17 cellular contexts compared by ENCODE assay signal in genomic region chr3:50167782-50168317, GRCh38. TPM values are rescaled to one million over a fixed set of nuclear protein-coding genes. Genes with fewer than 3 reads are reported as not detected.
DNase-seq lines count a peak whose midpoint lies in the region; ATAC-seq, FAIRE-seq and TF ChIP-seq lines count a peak whose summit lies in the region.
"Had no signal": no experiment of that assay in that cellular context is flagged by ENCODE, and none has a peak within 500 bp of the region (broad histone marks: within the 10 kb centered on the region; RNA-seq: fewer than 3 reads in every experiment).

No MANE protein-coding gene starts in this region.

- no peak overlapping the region for H2AFZ ChIP-seq in HepG2 (ENCODE audit: low read length)
- H2AFZ ChIP-seq in osteoblast (ENCODE audit: low read length) = no peak overlapping the region

- POLR2A ChIA-PET in HepG2 (lab: Yijun Ruan, JAX) = interaction anchor here (0.8 to 2.8 kb wide), 10 partner anchors 10 to 97 kb away, joined by 3 to 23 read pairs (median 4); no protein-coding TSS in a partner anchor

- peak overlapping the region; percentile 38 for H3K27ac Mint-ChIP-seq in endothelial cell (ENCODE audit: unreplicated experiment)

- no peak for TF ChIP-seq RAD21 in HepG2 (CRISPR knock-in tag; IDR thresholded peaks at IDR 0.05)

- peaks cover 99% of the 10 kb centered on the region for H3K4me1 ChIP-seq in HepG2 (ENCODE audit: insufficient read depth, low read length)
- peaks cover 0 to 39% (median 9%) of the 10 kb centered on the region in 4 donors for H3K4me1 ChIP-seq in right lobe of liver
- peaks cover 59% of the 10 kb centered on the region for H3K4me1 ChIP-seq in osteoblast (ENCODE audit: insufficient read depth, low read length)
- peaks cover 99% of the 10 kb centered on the region for H3K4me1 ChIP-seq in vagina

- TF ChIP-seq CTCF in HepG2 (CRISPR knock-in tag; IDR thresholded peaks at IDR 0.05) (no peak), right lobe of liver (IDR thresholded peaks at IDR 0.05) (no peak), endothelial cell (IDR thresholded peaks at IDR 0.05; ENCODE audit: unreplicated experiment) (no peak), osteoblast (IDR thresholded peaks at IDR 0.05; ENCODE audit: extremely low read depth, low read depth, low read length) (no peak), vagina (IDR thresholded peaks at IDR 0.05) (no peak), omental fat pad (IDR thresholded peaks at IDR 0.05) (no peak)

- FAIRE-seq in HepG2 (lab: Jason Lieb, UNC) = peak; percentile 67

- TF ChIP-seq EP300 in HepG2 (IDR thresholded peaks at IDR 0.05; ENCODE audit: low read depth in 2 of 2, low read length in 2 of 2) (0 out of 4 replicates have a peak, but pooled peaks of 1 of the 2 experiments have one; percentile 1), HepG2 (CRISPR knock-in tag; IDR thresholded peaks at IDR 0.05; ENCODE audit: borderline replicate concordance) (no peak)

- peaks cover 5% of the 10 kb centered on the region for H3K36me3 Mint-ChIP-seq in endothelial cell (ENCODE audit: low read depth, unreplicated experiment)

- DNase-seq in HepG2 (ENCODE audit: low spot score) (no peak), right lobe of liver (no peak), endothelial cell (ENCODE audit: low spot score) (no peak), osteoblast (ENCODE audit: insufficient read length, low spot score, missing footprints) (no peak), vagina (ENCODE audit: extremely low spot score in 2 of 2) (no peak), omental fat pad (ENCODE audit: low spot score) (no peak)
- DNase-seq: activated CD4-positive, alpha-beta T cell treated with anti-CD3 and anti-CD28 coated beads for 4 hours; activated T-cell treated with anti-CD3 and anti-CD28 coated beads, Interleukin-2, amount 50 U/mL, for 4 hours; AML-193; effector CD4-positive, alpha-beta T cell; NCI-H2171; stimulated activated CD4-positive, alpha-beta T cell treated with anti-CD3 and anti-CD28 coated beads, Interleukin-15, amount 100 ng/mL, for 24 hours; T-helper 1 cell had no signal

- H3K27me3 ChIP-seq in HepG2 (ENCODE audit: control insufficient read depth in 1 of 2, insufficient read depth in 2 of 2, low read length in 2 of 2) (no peaks in the 10 kb centered on the region), right lobe of liver (no peaks in the 10 kb centered on the region), osteoblast (ENCODE audit: insufficient read depth, low read length) (no peaks in the 10 kb centered on the region), vagina (no peaks in the 10 kb centered on the region)
- H3K27me3 ChIP-seq: neutrophil had no signal

- H3K4me1 Mint-ChIP-seq in endothelial cell (ENCODE audit: unreplicated experiment) = peaks cover 42% of the 10 kb centered on the region

- WGBS in HepG2 (ENCODE audit: low lambda C conversion rate) = 64% methylated on average over 6 of the region's 7 CpGs
- 86% methylated on average over 6 of the region's 7 CpGs for WGBS in right lobe of liver (ENCODE audit: insufficient coverage, low coverage, low lambda C conversion rate, missing lambda C conversion rate)

- BruUV-seq in HepG2 (replicated peaks; lab: Mats Ljungman, UMichigan) = no TSS peak

- in situ Hi-C loops in HepG2 (cut with HindIII; ENCODE audit: extremely low pct_ligation_motif_present, low pct_unique_long_range_greater_than_20kb) = no loop called here

- peak; percentile 5; the same call in 2 of the 3 replicates for ATAC-seq in HepG2
- ATAC-seq in right lobe of liver = no peak
- no peak for ATAC-seq in HG03457 (IDR thresholded peaks at IDR 0.05; ENCODE audit: unreplicated experiment)
- no peak for ATAC-seq in HG03442 (IDR thresholded peaks at IDR 0.05; ENCODE audit: unreplicated experiment)
- no peak for ATAC-seq in omental fat pad (ENCODE audit: low FRiP score)
- ATAC-seq: activated T-cell treated with anti-CD3 and anti-CD28 coated beads, Interleukin-2, amount 50 U/mL, for 4 hours had no signal

- no peaks in the 10 kb centered on the region for H3K36me3 ChIP-seq in HepG2 (replicated peaks in 1 of 2; ENCODE audit: control insufficient read depth in 1 of 2, insufficient read depth in 2 of 2, low read length in 2 of 2)
- H3K36me3 ChIP-seq in right lobe of liver = no peaks in the 10 kb centered on the region
- H3K36me3 ChIP-seq in osteoblast (ENCODE audit: insufficient read depth, low read length) = no peaks in the 10 kb centered on the region
- no peaks in the 10 kb centered on the region for H3K36me3 ChIP-seq in vagina
- H3K36me3 ChIP-seq: neutrophil had no signal

- no peak overlapping the region for H3K4me3 Mint-ChIP-seq in endothelial cell (ENCODE audit: unreplicated experiment)
- H3K4me3 Mint-ChIP-seq: activated T-cell treated with anti-CD3 and anti-CD28 coated beads, Interleukin-2, amount 50 U/mL, for 4 hours had no signal

- peaks cover 4% of the 10 kb centered on the region for H3K27me3 Mint-ChIP-seq in endothelial cell (ENCODE audit: unreplicated experiment)

- TF ChIP-seq POLR2A in HepG2 (IDR thresholded peaks at IDR 0.05; ENCODE audit: insufficient read depth in 1 of 2, low read depth in 2 of 2, low read length in 2 of 2) (no peak), right lobe of liver (IDR thresholded peaks at IDR 0.05) (no peak), vagina (IDR thresholded peaks at IDR 0.05) (no peak)

- CTCF ChIA-PET in HepG2 (lab: Yijun Ruan, JAX; ENCODE audit: low intra/inter-chr PET ratio, low total read pairs) = no interaction called here

- H3K4me2 ChIP-seq in HepG2 (ENCODE audit: low read depth, low read length) = peak overlapping the region; percentile 45
- no peak overlapping the region for H3K4me2 ChIP-seq in osteoblast (ENCODE audit: insufficient read depth, low read length)

- H3K9me3 Mint-ChIP-seq in endothelial cell (ENCODE audit: unreplicated experiment) = no peaks in the 10 kb centered on the region
- H3K9me3 Mint-ChIP-seq: activated T-cell treated with anti-CD3 and anti-CD28 coated beads, Interleukin-2, amount 50 U/mL, for 4 hours had no signal

- H3K4me3 ChIP-seq in HepG2 (replicated peaks in 1 of 3; ENCODE audit: insufficient read depth in 1 of 3, low read depth in 2 of 3, low read length in 3 of 3) (no peak overlapping the region), right lobe of liver (no peak overlapping the region), osteoblast (ENCODE audit: insufficient read depth, low read length) (no peak overlapping the region), vagina (no peak overlapping the region)

- H3K79me2 ChIP-seq in HepG2 (ENCODE audit: insufficient read depth, low read length) (peaks cover 5% of the 10 kb centered on the region), osteoblast (ENCODE audit: insufficient read depth, low read length) (peaks cover 45% of the 10 kb centered on the region)

- H3K9me3 ChIP-seq in HepG2 (ENCODE audit: low read length) = no peaks in the 10 kb centered on the region
- H3K9me3 ChIP-seq in right lobe of liver = no peaks in the 10 kb centered on the region
- H3K9me3 ChIP-seq in osteoblast (ENCODE audit: low read depth, low read length) = no peaks in the 10 kb centered on the region
- no peaks in the 10 kb centered on the region for H3K9me3 ChIP-seq in vagina
- H3K9me3 ChIP-seq: neutrophil had no signal

- intact Hi-C loops in HepG2 (cut with micrococcal nuclease; ENCODE audit: unreplicated experiment) (no loop called here), right lobe of liver (cut with DNase I) (no loop called here), vagina (cut with DNase I) (no loop called here)

- H4K20me1 ChIP-seq in HepG2 (ENCODE audit: insufficient read depth, low read length) (no peaks in the 10 kb centered on the region), osteoblast (ENCODE audit: insufficient read depth, low read length) (no peaks in the 10 kb centered on the region)

- H3K9ac ChIP-seq in HepG2 (ENCODE audit: insufficient read depth, low read depth, low read length) = peak overlapping the region; percentile 4; the same call in 1 of the 2 replicates

- peak overlapping the region; percentile 66 for H3K27ac ChIP-seq in HepG2 (ENCODE audit: extremely low read length, insufficient read depth, low read length)
- H3K27ac ChIP-seq in right lobe of liver = peak overlapping the region in 1 of 3 donors; percentile 10
- H3K27ac ChIP-seq in osteoblast (ENCODE audit: low read depth, low read length) = peak overlapping the region; percentile 43
- peak overlapping the region; percentile 86 for H3K27ac ChIP-seq in vagina
- H3K27ac ChIP-seq: neutrophil had no signal

RNA-seq across cellular contexts. Expression of gene SEMA3F, which starts 12.7 kb away (rescaled TPM):
- 3.6 and 7.6 TPM in 2 replicates for total RNA-seq in HepG2 (2016; rRNA removed; fragmentation: Illumina TruSeq; extraction: Trizol)
- total RNA-seq in HepG2 (2016; cell fraction: cytosol; rRNA removed; fragmentation: Illumina TruSeq; extraction: Trizol; ENCODE audit: low read depth) = 1.5 and 1.7 TPM in 2 replicates
- total RNA-seq in HepG2 (2016; cell fraction: insoluble cytoplasmic fraction; rRNA removed; fragmentation: Illumina TruSeq; extraction: Trizol) = 3.6 and 8.8 TPM in 2 replicates
- 4.9 and 5.4 TPM in 2 replicates for total RNA-seq in HepG2 (2016; cell fraction: membrane; rRNA removed; fragmentation: Illumina TruSeq; extraction: Trizol)
- total RNA-seq in HepG2 (2016; cell fraction: nucleus; rRNA removed; fragmentation: Illumina TruSeq; extraction: Trizol) = 8.8 and 9.1 TPM in 2 replicates
- 14.8 and 17.2 TPM in 2 replicates for polyA plus RNA-seq in HepG2 (2011; rRNA removed)
- 13.5 and 13.7 TPM in 2 replicates for polyA plus RNA-seq in HepG2 (2011; cell fraction: cytosol; rRNA removed)
- polyA plus RNA-seq in HepG2 (2011; cell fraction: nucleus; rRNA removed) = 22.1 and 33.2 TPM in 2 replicates
- 9.5 and 12.9 TPM in 2 replicates for polyA plus RNA-seq in HepG2 (2012)
- 2.0 and 2.5 TPM in 2 replicates for polyA plus RNA-seq in HepG2 (2016; cell fraction: cytosol; fragmentation: Illumina TruSeq; extraction: Trizol; ENCODE audit: low read depth)
- 6.6 and 7.1 TPM in 2 replicates for polyA plus RNA-seq in HepG2 (2016; cell fraction: insoluble cytoplasmic fraction; fragmentation: Illumina TruSeq; extraction: Trizol; ENCODE audit: low read depth)
- polyA plus RNA-seq in HepG2 (2016; cell fraction: membrane; fragmentation: Illumina TruSeq; extraction: Trizol; ENCODE audit: low read depth) = 5.8 and 6.2 TPM in 2 replicates
- 22.2 and 24.9 TPM in 2 replicates for polyA plus RNA-seq in HepG2 (2016; cell fraction: nucleus; fragmentation: Illumina TruSeq; extraction: Trizol; ENCODE audit: insufficient read depth, low read depth)
- 63.3 and 65.7 TPM in 2 replicates for polyA minus RNA-seq in HepG2 (2011; rRNA and poly(A)+ RNA removed; ENCODE audit: low replicate concordance)
- 14.4 and 15.7 TPM in 2 replicates for polyA minus RNA-seq in HepG2 (2011; cell fraction: cytosol; rRNA and poly(A)+ RNA removed)
- 7.2 and 9.3 TPM in 2 replicates for polyA minus RNA-seq in HepG2 (2011; cell fraction: nucleus; rRNA and poly(A)+ RNA removed)
- total RNA-seq in right lobe of liver = 1 to 10 TPM; 1.2 to 5.9 (median 4.2) TPM
- 21.3 TPM for total RNA-seq in endothelial cell (ENCODE audit: unreplicated experiment)
- 5.1 and 16.5 TPM in 2 replicates for total RNA-seq in osteoblast
- 78.1 TPM for total RNA-seq in vagina
- total RNA-seq in omental fat pad = 10 to 100 TPM; 18.3 to 46.2 (median 33.8) TPM

RNA-seq across cellular contexts. Expression of gene GNAT1, which starts 23.6 kb away (rescaled TPM):
- total RNA-seq in HepG2 (2016; rRNA removed; fragmentation: Illumina TruSeq; extraction: Trizol) (0.15 TPM in 1 of 2 replicates, not detected in the other), right lobe of liver (under 1 TPM in 1 of 6 experiments, not detected in 5; 0.07 TPM), endothelial cell (ENCODE audit: unreplicated experiment) (0.59 TPM), osteoblast (not detected in 2 replicates), vagina (not detected), omental fat pad (1 to 10 TPM in 1 of 4 donors, not detected in 3; 1.3 TPM)
- 1.8 and 2.0 TPM in 2 replicates for total RNA-seq in HepG2 (2016; cell fraction: cytosol; rRNA removed; fragmentation: Illumina TruSeq; extraction: Trizol; ENCODE audit: low read depth)
- 0.09 and 0.28 TPM in 2 replicates for total RNA-seq in HepG2 (2016; cell fraction: insoluble cytoplasmic fraction; rRNA removed; fragmentation: Illumina TruSeq; extraction: Trizol)
- total RNA-seq in HepG2 (2016; cell fraction: membrane; rRNA removed; fragmentation: Illumina TruSeq; extraction: Trizol) = 0.87 and 1.1 TPM in 2 replicates
- total RNA-seq in HepG2 (2016; cell fraction: nucleus; rRNA removed; fragmentation: Illumina TruSeq; extraction: Trizol) = 0.25 and 0.44 TPM in 2 replicates
- 0.03 TPM in 1 of 2 replicates, not detected in the other for polyA plus RNA-seq in HepG2 (2011; rRNA removed)
- not detected in 2 replicates for polyA plus RNA-seq in HepG2 (2011; cell fraction: cytosol; rRNA removed)
- polyA plus RNA-seq in HepG2 (2011; cell fraction: nucleus; rRNA removed) = 0.14 and 0.33 TPM in 2 replicates
- polyA plus RNA-seq in HepG2 (2012) = 0.08 TPM in 1 of 2 replicates, not detected in the other
- polyA plus RNA-seq in HepG2 (2016; cell fraction: cytosol; fragmentation: Illumina TruSeq; extraction: Trizol; ENCODE audit: low read depth) = not detected in 2 replicates
- polyA plus RNA-seq in HepG2 (2016; cell fraction: insoluble cytoplasmic fraction; fragmentation: Illumina TruSeq; extraction: Trizol; ENCODE audit: low read depth) = not detected in 2 replicates
- polyA plus RNA-seq in HepG2 (2016; cell fraction: membrane; fragmentation: Illumina TruSeq; extraction: Trizol; ENCODE audit: low read depth) = not detected in 2 replicates
- polyA plus RNA-seq in HepG2 (2016; cell fraction: nucleus; fragmentation: Illumina TruSeq; extraction: Trizol; ENCODE audit: insufficient read depth, low read depth) = 0.31 TPM in 1 of 2 replicates, not detected in the other
- 0.47 and 2.3 TPM in 2 replicates for polyA minus RNA-seq in HepG2 (2011; rRNA and poly(A)+ RNA removed; ENCODE audit: low replicate concordance)
- polyA minus RNA-seq in HepG2 (2011; cell fraction: cytosol; rRNA and poly(A)+ RNA removed) = 0.26 TPM in 1 of 2 replicates, not detected in the other
- polyA minus RNA-seq in HepG2 (2011; cell fraction: nucleus; rRNA and poly(A)+ RNA removed) = 1.2 and 1.5 TPM in 2 replicates
- total RNA-seq: activated T-cell treated with anti-CD3 and anti-CD28 coated beads, Interleukin-2, amount 50 U/mL, for 4 hours; M059J had no signal

RNA-seq across cellular contexts. Expression of gene SLC38A3, which starts 37.2 kb away (rescaled TPM):
- total RNA-seq in HepG2 (2016; rRNA removed; fragmentation: Illumina TruSeq; extraction: Trizol) = 14.3 and 29.8 TPM in 2 replicates
- total RNA-seq in HepG2 (2016; cell fraction: cytosol; rRNA removed; fragmentation: Illumina TruSeq; extraction: Trizol; ENCODE audit: low read depth) = 9.4 and 12.0 TPM in 2 replicates
- total RNA-seq in HepG2 (2016; cell fraction: insoluble cytoplasmic fraction; rRNA removed; fragmentation: Illumina TruSeq; extraction: Trizol) = 14.3 and 31.3 TPM in 2 replicates
- 13.7 and 15.1 TPM in 2 replicates for total RNA-seq in HepG2 (2016; cell fraction: membrane; rRNA removed; fragmentation: Illumina TruSeq; extraction: Trizol)
- total RNA-seq in HepG2 (2016; cell fraction: nucleus; rRNA removed; fragmentation: Illumina TruSeq; extraction: Trizol) = 51.2 and 60.9 TPM in 2 replicates
- 164 and 247 TPM in 2 replicates for polyA plus RNA-seq in HepG2 (2011; rRNA removed)
- 69.6 and 77.8 TPM in 2 replicates for polyA plus RNA-seq in HepG2 (2011; cell fraction: cytosol; rRNA removed)
- 645 and 755 TPM in 2 replicates for polyA plus RNA-seq in HepG2 (2011; cell fraction: nucleus; rRNA removed)
- 101 and 126 TPM in 2 replicates for polyA plus RNA-seq in HepG2 (2012)
- 7.3 and 7.5 TPM in 2 replicates for polyA plus RNA-seq in HepG2 (2016; cell fraction: cytosol; fragmentation: Illumina TruSeq; extraction: Trizol; ENCODE audit: low read depth)
- 17.2 and 22.9 TPM in 2 replicates for polyA plus RNA-seq in HepG2 (2016; cell fraction: insoluble cytoplasmic fraction; fragmentation: Illumina TruSeq; extraction: Trizol; ENCODE audit: low read depth)
- polyA plus RNA-seq in HepG2 (2016; cell fraction: membrane; fragmentation: Illumina TruSeq; extraction: Trizol; ENCODE audit: low read depth) = 12.8 and 13.7 TPM in 2 replicates
- 146 and 148 TPM in 2 replicates for polyA plus RNA-seq in HepG2 (2016; cell fraction: nucleus; fragmentation: Illumina TruSeq; extraction: Trizol; ENCODE audit: insufficient read depth, low read depth)
- 0.14 and 257 TPM in 2 replicates for polyA minus RNA-seq in HepG2 (2011; rRNA and poly(A)+ RNA removed; ENCODE audit: low replicate concordance)
- 61.1 and 83.0 TPM in 2 replicates for polyA minus RNA-seq in HepG2 (2011; cell fraction: cytosol; rRNA and poly(A)+ RNA removed)
- polyA minus RNA-seq in HepG2 (2011; cell fraction: nucleus; rRNA and poly(A)+ RNA removed) = 113 and 140 TPM in 2 replicates
- total RNA-seq in right lobe of liver = 100 to 1,000 TPM in 4 of 6 experiments, 10 to 100 TPM in 2; 77.7 to 311 (median 190) TPM
- 0.56 TPM for total RNA-seq in endothelial cell (ENCODE audit: unreplicated experiment)
- total RNA-seq in osteoblast = 0.29 and 0.36 TPM in 2 replicates
- 2.0 TPM for total RNA-seq in vagina
- total RNA-seq in omental fat pad = 1 to 10 TPM in 1 of 4 donors, under 1 TPM in 2, not detected in 1; 0.56 to 1.5 (median 0.84) TPM
